ENCODE assay signal across 23 cellular contexts in genomic region chr2:127464470-127465257, GRCh38. TPM values are rescaled to one million over a fixed set of nuclear protein-coding genes. Genes with fewer than 3 reads are reported as not detected.
DNase-seq lines count a peak whose midpoint lies in the region; ATAC-seq, FAIRE-seq and TF ChIP-seq lines count a peak whose summit lies in the region.
"Had no signal": no experiment of that assay in that cellular context is flagged by ENCODE, and none has a peak within 500 bp of the region (broad histone marks: within the 10 kb centered on the region; RNA-seq: fewer than 3 reads in every experiment).

No MANE protein-coding gene starts in this region.

- H3K36me3 ChIP-seq in H1 (ENCODE audit: control insufficient read depth in 2 of 4, insufficient read depth in 4 of 4, low read length in 3 of 4) = no peaks in the 10 kb centered on the region; a peak in 1 of 8 replicates

- TF ChIP-seq CTCF in WTC11 (IDR thresholded peaks at IDR 0.05) (no peak), H1 (IDR thresholded peaks at IDR 0.05; ENCODE audit: control extremely low read depth in 1 of 3, insufficient read depth in 1 of 3, low read depth in 1 of 3, low read length in 3 of 3) (no peak)

- H3K4me1 Mint-ChIP-seq in WTC11 = peaks cover 29% of the 10 kb centered on the region
- H3K4me1 Mint-ChIP-seq in stimulated activated naive CD8-positive, alpha-beta T cell treated with anti-CD3 and anti-CD28 coated beads, Interleukin-15, amount 100 ng/mL, for 72 hours = peaks cover 19% of the 10 kb centered on the region
- H3K4me1 Mint-ChIP-seq: stimulated activated naive B cell treated with anti-CD40 and anti-IgM and Interleukin-4, amounts not matched to agents 10 μg/mL and 1 μg/mL and 100 μg/mL, for 72 hours had no signal

- H2BK120ac ChIP-seq in H1 (replicated peaks; ENCODE audit: low read depth, low read length) = no peak overlapping the region

- H3K23ac ChIP-seq in H1 (ENCODE audit: insufficient read length) = no peak overlapping the region

- H3K9me3 ChIP-seq in H1 (ENCODE audit: insufficient read depth in 2 of 2, low read depth in 1 of 2, low read length in 1 of 2) = no peaks in the 10 kb centered on the region
- H3K9me3 ChIP-seq: tibial nerve had no signal

- no peak overlapping the region for H4K8ac ChIP-seq in H1 (ENCODE audit: extremely low read depth, insufficient read depth, low read length)

- no peak for TF ChIP-seq EP300 in H1 (IDR thresholded peaks at IDR 0.05; ENCODE audit: borderline replicate concordance in 1 of 2, low read depth in 2 of 2, low read length in 2 of 2)

- no peak overlapping the region for H3K4me3 Mint-ChIP-seq in WTC11
- H3K4me3 Mint-ChIP-seq in stimulated activated naive CD8-positive, alpha-beta T cell treated with anti-CD3 and anti-CD28 coated beads, Interleukin-15, amount 100 ng/mL, for 72 hours = no peak overlapping the region
- H3K4me3 Mint-ChIP-seq: activated naive CD8-positive, alpha-beta T cell; CD8-positive, alpha-beta T cell; stimulated activated naive B cell treated with anti-CD40 and anti-IgM and Interleukin-4, amounts not matched to agents 10 μg/mL and 1 μg/mL and 100 μg/mL, for 72 hours had no signal

- no peak for TF ChIP-seq RAD21 in H1 (IDR thresholded peaks at IDR 0.05 in 1 of 2, conservative IDR thresholded peaks at IDR 0.05 in 1 of 2; ENCODE audit: low read depth in 2 of 2, low read length in 2 of 2)

- TF ChIP-seq POLR2A in H1 (IDR thresholded peaks at IDR 0.05; ENCODE audit: control extremely low read depth in 1 of 2, low read depth in 2 of 2, low read length in 2 of 2) = no peak

- H3K18ac ChIP-seq in H1 (ENCODE audit: extremely low read depth, low read length) = no peak overlapping the region

- no peak overlapping the region for H4K5ac ChIP-seq in H1 (ENCODE audit: insufficient read length, low read depth, low read length)

- peak; percentile 28 for DNase-seq in stimulated activated CD4-positive, alpha-beta T cell treated with anti-CD3 and anti-CD28 coated beads, Interleukin-2, amount 100 ng/mL, for 4 hours (ENCODE audit: low read depth)
- no peak for DNase-seq in stimulated activated CD4-positive, alpha-beta T cell treated with anti-CD3 and anti-CD28 coated beads, Interleukin-1b, Interleukin-23, amount 100 ng/mL, for 48 hours
- DNase-seq in WTC11 (ENCODE audit: low spot score) (no peak), H1 (ENCODE audit: low read depth in 1 of 2, low spot score in 2 of 2) (no peak), iPS-NIHi7 (ENCODE audit: extremely low spot score) (no peak), NCI-H2029 treated with DMSO at 0.1 percent for 48 hours (lab: John Stamatoyannopoulos, UW) (no peak)
- no peak for DNase-seq in stimulated activated naive CD8-positive, alpha-beta T cell treated with anti-CD3 and anti-CD28 coated beads, Interleukin-15, amount 100 ng/mL, for 72 hours
- DNase-seq: activated CD8-positive, alpha-beta memory T cell treated with anti-CD3 and anti-CD28 coated beads, Interleukin-2, amount 50 U/mL, for 48 hours; CD8-positive, alpha-beta T cell; DMS153; foreskin fibroblast; hippocampal formation; midbrain; NCI-H1417; NCI-H2171; RPMI8226; stimulated activated naive B cell treated with anti-CD40 and anti-IgM and Interleukin-4, amounts not matched to agents 10 μg/mL and 1 μg/mL and 100 μg/mL, for 72 hours; T-helper 9 cell had no signal

- no peak overlapping the region for H2AK5ac ChIP-seq in H1 (ENCODE audit: low read depth, low read length)

- no peak overlapping the region for H2AFZ ChIP-seq in H1 (ENCODE audit: low read length)

- ATAC-seq in WTC11 = no peak
- ATAC-seq in stimulated activated naive CD8-positive, alpha-beta T cell treated with anti-CD3 and anti-CD28 coated beads, Interleukin-15, amount 100 ng/mL, for 72 hours = peak; percentile 54
- ATAC-seq: CD8-positive, alpha-beta T cell; sciatic nerve; stimulated activated naive B cell treated with anti-CD40 and anti-IgM and Interleukin-4, amounts not matched to agents 10 μg/mL and 1 μg/mL and 100 μg/mL, for 72 hours had no signal

- peak overlapping the region; percentile 83 for H3K27ac Mint-ChIP-seq in WTC11
- H3K27ac Mint-ChIP-seq in stimulated activated naive CD8-positive, alpha-beta T cell treated with anti-CD3 and anti-CD28 coated beads, Interleukin-15, amount 100 ng/mL, for 72 hours = peak overlapping the region in 1 of 2 donors; percentile 7
- H3K27ac Mint-ChIP-seq: activated naive CD8-positive, alpha-beta T cell; CD8-positive, alpha-beta T cell; stimulated activated naive B cell treated with anti-CD40 and anti-IgM and Interleukin-4, amounts not matched to agents 10 μg/mL and 1 μg/mL and 100 μg/mL, for 72 hours had no signal

- H2BK20ac ChIP-seq in H1 (ENCODE audit: low read length) = no peak overlapping the region

- no peak overlapping the region for H3K9ac ChIP-seq in H1 (replicated peaks in 1 of 4; ENCODE audit: extremely low read depth in 1 of 4, low read depth in 3 of 4, low read length in 3 of 4)

- H3K14ac ChIP-seq in H1 (ENCODE audit: insufficient read length) = no peak overlapping the region

- no peak overlapping the region for H2BK5ac ChIP-seq in H1 (ENCODE audit: low read depth, low read length)

- no peak for FAIRE-seq in H1 (lab: Jason Lieb, UNC)
- FAIRE-seq: G401.6 had no signal

- no peak overlapping the region for H3K4ac ChIP-seq in H1 (replicated peaks; ENCODE audit: insufficient read length, low read depth, low read length)

- no peaks in the 10 kb centered on the region for H3K9me3 Mint-ChIP-seq in WTC11
- H3K9me3 Mint-ChIP-seq in stimulated activated naive CD8-positive, alpha-beta T cell treated with anti-CD3 and anti-CD28 coated beads, Interleukin-15, amount 100 ng/mL, for 72 hours = no peaks in the 10 kb centered on the region
- H3K9me3 Mint-ChIP-seq: CD8-positive, alpha-beta T cell; stimulated activated naive B cell treated with anti-CD40 and anti-IgM and Interleukin-4, amounts not matched to agents 10 μg/mL and 1 μg/mL and 100 μg/mL, for 72 hours had no signal

- CTCF ChIA-PET in WTC11 (lab: Charles Lee) = interaction anchor here (0.6 to 1.7 kb wide), 3 partner anchors 14 to 389 kb away, joined by 3 to 6 read pairs (median 4); no protein-coding TSS in a partner anchor
- CTCF ChIA-PET in H1 (lab: Charles Lee; ENCODE audit: partially characterized antibody) = interaction anchor here (0.5 to 4.9 kb wide), 5 partner anchors 11 to 189 kb away, joined by 3 to 20 read pairs (median 3); no protein-coding TSS in a partner anchor

- POLR2A ChIA-PET in WTC11 (lab: Charles Lee) (interaction anchor here (1.5 kb wide), 1 partner anchor 16 kb away, joined by 3 read pairs; no protein-coding TSS in a partner anchor), H1 (lab: Charles Lee; ENCODE audit: partially characterized antibody) (interaction anchor here (0.7 to 1.7 kb wide), 3 partner anchors 14 to 48 kb away, joined by 3 to 4 read pairs (median 4); no protein-coding TSS in a partner anchor)

- no peak overlapping the region for H3K4me2 ChIP-seq in H1 (ENCODE audit: insufficient read depth in 1 of 2, low read depth in 2 of 2, low read length in 2 of 2)

- no peak overlapping the region for H3K4me3 ChIP-seq in H1 (ENCODE audit: extremely low read depth in 1 of 4, insufficient read depth in 2 of 4, low read depth in 3 of 4, low read length in 4 of 4)
- H3K4me3 ChIP-seq: tibial nerve had no signal

- H4K20me1 ChIP-seq in H1 (replicated peaks in 1 of 2; ENCODE audit: control insufficient read depth in 1 of 2, insufficient read depth in 2 of 2, low read length in 2 of 2) = no peaks in the 10 kb centered on the region

- H3K23me2 ChIP-seq in H1 (ENCODE audit: low read depth, low read length) = no peaks in the 10 kb centered on the region

- no peak overlapping the region for H3K56ac ChIP-seq in H1 (replicated peaks; ENCODE audit: insufficient read length, low read depth, low read length)

- H3K27me3 Mint-ChIP-seq in WTC11 (ENCODE audit: low read depth) = no peaks in the 10 kb centered on the region
- H3K27me3 Mint-ChIP-seq in stimulated activated naive CD8-positive, alpha-beta T cell treated with anti-CD3 and anti-CD28 coated beads, Interleukin-15, amount 100 ng/mL, for 72 hours = no peaks in the 10 kb centered on the region
- H3K27me3 Mint-ChIP-seq: activated naive CD8-positive, alpha-beta T cell; stimulated activated naive B cell treated with anti-CD40 and anti-IgM and Interleukin-4, amounts not matched to agents 10 μg/mL and 1 μg/mL and 100 μg/mL, for 72 hours had no signal

- H3K27me3 ChIP-seq in H1 (replicated peaks in 1 of 4; ENCODE audit: control insufficient read depth in 3 of 4, extremely low read depth in 1 of 4, insufficient read depth in 3 of 4, low read length in 3 of 4) = no peaks in the 10 kb centered on the region
- H3K27me3 ChIP-seq: tibial nerve had no signal

- no peak overlapping the region for H4K91ac ChIP-seq in H1 (replicated peaks; ENCODE audit: insufficient read length, low read length)

- H3K4me1 ChIP-seq in H1 (replicated peaks in 1 of 4; ENCODE audit: control insufficient read depth in 3 of 4, insufficient read depth in 4 of 4, low read length in 3 of 4) = peaks cover 3 to 10% (median 5%) of the 10 kb centered on the region in 4 experiments; a peak in 5 of 7 replicates
- H3K4me1 ChIP-seq: tibial nerve had no signal

- H2BK15ac ChIP-seq in H1 (ENCODE audit: low read length) = 0 out of 2 replicates have a peak overlapping the region, but pooled peaks have one; percentile 72

- no peaks in the 10 kb centered on the region for H3K79me2 ChIP-seq in H1 (ENCODE audit: control insufficient read depth in 1 of 2, insufficient read depth in 2 of 2, low read length in 2 of 2)

- H3K27ac ChIP-seq in H1 (ENCODE audit: low read depth, low read length) = no peak overlapping the region
- H3K27ac ChIP-seq: tibial nerve had no signal

- H2BK12ac ChIP-seq in H1 (ENCODE audit: low read depth, low read length) = no peak overlapping the region

- peaks cover 11% of the 10 kb centered on the region for H3K36me3 Mint-ChIP-seq in WTC11

- no peaks in the 10 kb centered on the region for H3K79me1 ChIP-seq in H1 (ENCODE audit: low read depth, low read length)

- 86% methylated on average over 7 of the region's 7 CpGs; no CpG with 5 or more reads in 1 of the 2 experiments for WGBS in H1 (ENCODE audit: extremely low coverage in 1 of 2, insufficient coverage in 1 of 2, insufficient read length in 1 of 2, insufficient replicate concordance in 2 of 2, low coverage in 1 of 2, low lambda C conversion rate in 2 of 2, missing lambda C conversion rate in 1 of 2), 2 experiments

TF ChIP-seq in WTC11, 78 proteins besides CTCF, POLR2A, EP300 and RAD21 (continues in another document):
- no peak for TF ChIP-seq RORB (CRISPR knock-in tag; IDR thresholded peaks at IDR 0.05)

RNA-seq across cellular contexts. Expression of gene PROC, which starts 46.4 kb away (rescaled TPM):
- 0.30 to 0.59 TPM (median 0.39 TPM) in 3 replicates for total RNA-seq in WTC11 (2021)
- 1.5 and 1.7 TPM in 2 replicates for total RNA-seq in H1 (2021; fragmentation: NEBNext Ultra II Directional; extraction: Animal tissue kit (Norgen Biotek cat#: 25700))
- 1.6 and 2.2 TPM in 2 replicates for polyA plus RNA-seq in H1 (2011; rRNA removed)
- polyA plus RNA-seq in H1 (2011; cell fraction: cytosol; rRNA removed) = 1.5 TPM
- 2.2 TPM for polyA plus RNA-seq in H1 (2011; cell fraction: nucleus; rRNA removed)
- 1.3 to 2.7 TPM (median 2.3 TPM) in 4 replicates for polyA plus RNA-seq in H1 (2012, experiment 1 of 2)
- 1.5 TPM for polyA plus RNA-seq in H1 (2012, experiment 2 of 2)
- polyA plus RNA-seq in H1 (2013, experiment 1 of 2) = 1.7 TPM
- 1.4 TPM for polyA plus RNA-seq in H1 (2013, experiment 2 of 2)
- polyA minus RNA-seq in H1 (2011; rRNA and poly(A)+ RNA removed) = 0.19 and 0.24 TPM in 2 replicates
- polyA minus RNA-seq in H1 (2011; cell fraction: cytosol; rRNA and poly(A)+ RNA removed) = not detected
- polyA minus RNA-seq in H1 (2011; cell fraction: nucleus; rRNA and poly(A)+ RNA removed) = not detected
- total RNA-seq: MCF 10A, sciatic nerve, tibial nerve had no signal
